19 cellular contexts compared by ENCODE assay signal in the genomic region with DNA sequence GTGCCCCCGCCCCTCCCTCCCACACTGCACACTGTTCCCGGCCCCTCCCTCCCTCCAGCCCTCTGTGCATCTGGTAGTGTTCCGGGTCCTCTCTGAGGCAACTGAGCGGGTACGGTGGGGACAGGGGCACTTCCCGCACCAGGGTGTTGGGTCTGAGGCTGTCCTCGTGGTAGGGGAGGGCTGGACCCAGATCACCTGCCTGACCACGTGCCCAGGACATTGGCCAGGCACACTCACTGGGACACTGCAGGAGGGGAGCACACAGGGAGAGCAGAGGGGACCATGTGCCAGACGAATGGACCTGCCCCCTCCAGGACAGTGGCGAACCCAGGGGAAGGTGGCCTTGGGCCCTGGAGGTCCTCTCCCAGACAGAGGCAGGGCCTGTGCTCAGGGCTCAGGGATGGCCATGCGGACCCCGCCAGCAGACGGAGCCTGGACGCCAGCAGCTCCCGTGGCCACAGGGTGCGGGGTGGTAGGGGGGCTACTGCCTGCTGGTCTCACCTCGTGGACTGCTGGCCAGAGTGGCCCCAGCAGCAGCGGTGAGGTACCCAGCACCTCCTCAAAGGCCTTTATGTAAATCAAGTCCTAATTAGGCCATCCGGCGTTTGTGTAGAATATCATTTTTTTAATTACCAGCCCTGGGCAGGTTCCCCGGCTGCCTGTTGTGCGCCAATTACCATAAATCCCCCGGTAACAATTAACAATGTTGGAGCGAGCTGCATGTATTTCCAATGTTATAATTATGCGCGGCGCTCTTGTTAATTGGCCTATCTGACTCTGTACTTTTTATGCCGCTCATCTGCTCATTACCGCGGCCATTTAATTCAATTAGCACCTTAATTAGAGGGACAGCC.
DNase-seq lines count a peak whose midpoint lies in the region; ATAC-seq, FAIRE-seq and TF ChIP-seq lines count a peak whose summit lies in the region.
"Had no signal": no experiment of that assay in that cellular context is flagged by ENCODE, and none has a peak within 500 bp of the region (broad histone marks: within the 10 kb centered on the region; RNA-seq: fewer than 3 reads in every experiment).

No MANE protein-coding gene starts in this region.

- FAIRE-seq in kidney (lab: Jason Lieb, UNC): no peak
- FAIRE-seq: bronchial epithelial cell, D721Med had no signal

- H3K27me3 ChIP-seq in spleen (replicated peaks in 1 of 7) (no peaks in the 10 kb centered on the region), MG63 (no peaks in the 10 kb centered on the region)
- H3K27me3 ChIP-seq: BLaER1 had no signal

- H3K9me3 Mint-ChIP-seq in activated naive CD4-positive, alpha-beta T cell treated with anti-CD3 and anti-CD28 coated beads, Interleukin-2, amount 10 ng/mL, durations not matched to agents 7 days and 5 days: no peaks in the 10 kb centered on the region
- H3K9me3 Mint-ChIP-seq in T-cell: no peaks in the 10 kb centered on the region
- no peaks in the 10 kb centered on the region for H3K9me3 Mint-ChIP-seq in type B pancreatic cell
- H3K9me3 Mint-ChIP-seq: natural killer cell had no signal

- H3K9me3 ChIP-seq in kidney (ENCODE audit: control insufficient read depth in 1 of 2, low read length in 2 of 2) (no peaks in the 10 kb centered on the region), spleen (no peaks in the 10 kb centered on the region), MG63 (no peaks in the 10 kb centered on the region)
- H3K9me3 ChIP-seq: BLaER1, HAP-1 had no signal

- 86 to 94% (median 89%) methylated on average over 24 to 30 of the region's 30 CpGs for WGBS in spleen, 5 donors

- intact Hi-C loops in kidney (cut with DNase I) (no loop called here), spleen (cut with DNase I; ENCODE audit: low total_unique reads) (no loop called here)

- POLR2A ChIA-PET in T-cell (lab: Charles Lee): no interaction called here

- peak overlapping the region; percentile 42 for H3K27ac Mint-ChIP-seq in activated naive CD4-positive, alpha-beta T cell treated with anti-CD3 and anti-CD28 coated beads, Interleukin-2, amount 10 ng/mL, durations not matched to agents 7 days and 5 days
- H3K27ac Mint-ChIP-seq in T-cell: no peak overlapping the region
- no peak overlapping the region for H3K27ac Mint-ChIP-seq in type B pancreatic cell

- no peak for ATAC-seq in T-cell (replicated peaks in 1 of 4)
- ATAC-seq: activated CD4-positive, CD25-positive, alpha-beta regulatory T cell treated with anti-CD3 and anti-CD28 coated beads, Interleukin-2, amount 50 U/mL, for 24 hours; natural killer cell had no signal

- peaks cover 0 to 4% of the 10 kb centered on the region in 2 donors for H3K4me1 ChIP-seq in kidney (ENCODE audit: control insufficient read depth in 1 of 2, insufficient read depth in 1 of 2, low read depth in 1 of 2, low read length in 2 of 2)
- H3K4me1 ChIP-seq in spleen: peaks cover 0 to 32% (median 7%) of the 10 kb centered on the region in 6 donors

- H3K36me3 Mint-ChIP-seq in activated naive CD4-positive, alpha-beta T cell treated with anti-CD3 and anti-CD28 coated beads, Interleukin-2, amount 10 ng/mL, durations not matched to agents 7 days and 5 days: no peaks in the 10 kb centered on the region
- H3K36me3 Mint-ChIP-seq in T-cell: no peaks in the 10 kb centered on the region
- H3K36me3 Mint-ChIP-seq in type B pancreatic cell: no peaks in the 10 kb centered on the region
- H3K36me3 Mint-ChIP-seq: natural killer cell had no signal

- H3K9ac ChIP-seq in kidney (ENCODE audit: low read length in 2 of 2): no peak overlapping the region
- H3K9ac ChIP-seq: BLaER1 had no signal

- no peak overlapping the region for H3K4me3 Mint-ChIP-seq in activated naive CD4-positive, alpha-beta T cell treated with anti-CD3 and anti-CD28 coated beads, Interleukin-2, amount 10 ng/mL, durations not matched to agents 7 days and 5 days
- H3K4me3 Mint-ChIP-seq in T-cell: peak overlapping the region in 2 of 3 donors; percentile 6 to 70
- no peak overlapping the region for H3K4me3 Mint-ChIP-seq in type B pancreatic cell

- CTCF ChIA-PET in activated naive CD4-positive, alpha-beta T cell treated with anti-CD3 and anti-CD28 coated beads, Interleukin-2, amount 10 ng/mL, durations not matched to agents 7 days and 5 days (lab: Charles Lee): no interaction called here
- CTCF ChIA-PET in T-cell (lab: Charles Lee): no interaction called here

- DNase-seq in activated naive CD4-positive, alpha-beta T cell treated with anti-CD3 and anti-CD28 coated beads, Interleukin-2, amount 10 ng/mL, durations not matched to agents 7 days and 5 days: no peak
- DNase-seq in activated naive CD4-positive, alpha-beta T cell (lab: John Stamatoyannopoulos, UW): no peak
- DNase-seq in T-cell: no peak
- peak; percentile 67 for DNase-seq in kidney
- DNase-seq in spleen: peak; percentile 78
- no peak for DNase-seq in OCI-M2 (lab: John Stamatoyannopoulos, UW; ENCODE audit: unreplicated experiment)
- no peak for DNase-seq in type B pancreatic cell (ENCODE audit: extremely low spot score, unreplicated experiment)
- DNase-seq in MG63: no peak
- DNase-seq: activated T-cell treated with anti-CD3 and anti-CD28 coated beads, Interleukin-2, amount 50 U/mL, for 1 hour; natural killer cell; NCI-H1048; NCI-H510A; RPMI8226; substantia nigra had no signal

- H3K36me3 ChIP-seq in kidney (ENCODE audit: control insufficient read depth in 1 of 2, insufficient read depth in 2 of 2, low read length in 2 of 2): no peaks in the 10 kb centered on the region
- H3K36me3 ChIP-seq in spleen: no peaks in the 10 kb centered on the region
- no peaks in the 10 kb centered on the region for H3K36me3 ChIP-seq in MG63
- H3K36me3 ChIP-seq: BLaER1, HAP-1 had no signal

- TF ChIP-seq POLR2A in spleen (IDR thresholded peaks at IDR 0.05): no peak

- H3K4me1 Mint-ChIP-seq in activated naive CD4-positive, alpha-beta T cell treated with anti-CD3 and anti-CD28 coated beads, Interleukin-2, amount 10 ng/mL, durations not matched to agents 7 days and 5 days: peaks cover 13% of the 10 kb centered on the region
- peaks cover 3 to 13% (median 11%) of the 10 kb centered on the region in 3 donors for H3K4me1 Mint-ChIP-seq in T-cell
- peaks cover 8% of the 10 kb centered on the region for H3K4me1 Mint-ChIP-seq in type B pancreatic cell (ENCODE audit: unreplicated experiment)

- H3K27me3 Mint-ChIP-seq in activated naive CD4-positive, alpha-beta T cell treated with anti-CD3 and anti-CD28 coated beads, Interleukin-2, amount 10 ng/mL, durations not matched to agents 7 days and 5 days: no peaks in the 10 kb centered on the region
- H3K27me3 Mint-ChIP-seq in T-cell (no peaks in the 10 kb centered on the region), type B pancreatic cell (peaks cover 30% of the 10 kb centered on the region)

- H3K27ac ChIP-seq in kidney (ENCODE audit: low read depth in 2 of 2, low read length in 2 of 2): no peak overlapping the region
- H3K27ac ChIP-seq in spleen: no peak overlapping the region

- H3K4me3 ChIP-seq in kidney (ENCODE audit: low read length in 2 of 2) (no peak overlapping the region), spleen (no peak overlapping the region), MG63 (no peak overlapping the region)
- H3K4me3 ChIP-seq: BLaER1, HAP-1 had no signal

- no peak for TF ChIP-seq CTCF in kidney (IDR thresholded peaks at IDR 0.05; ENCODE audit: borderline replicate concordance, extremely low read depth, insufficient read depth)
- TF ChIP-seq CTCF in spleen (IDR thresholded peaks at IDR 0.05 in 8 of 11, conservative IDR thresholded peaks at IDR 0.05 in 3 of 11): no peak
- TF ChIP-seq CTCF in type B pancreatic cell (conservative IDR thresholded peaks at IDR 0.05): no peak

Comparison
In these comparisons a context has a peak if more than half of its experiments do, and no peak if none do; other contexts are left out.
1. DNase-seq: peak in kidney (single experiment) and spleen (single experiment); none in activated naive CD4-positive, alpha-beta T cell treated with anti-CD3 and anti-CD28 coated beads, Interleukin-2, amount 10 ng/mL, durations not matched to agents 7 days and 5 days (single experiment), activated naive CD4-positive, alpha-beta T cell (0 of 4), T-cell (0 of 34), OCI-M2 (single experiment), type B pancreatic cell (single experiment) and MG63 (single experiment).
2. H3K4me3 Mint-ChIP-seq: peak in T-cell (2 of 3); none in activated naive CD4-positive, alpha-beta T cell treated with anti-CD3 and anti-CD28 coated beads, Interleukin-2, amount 10 ng/mL, durations not matched to agents 7 days and 5 days (single experiment) and type B pancreatic cell (single experiment).